ENCODE assay signal across 9 cellular contexts in genomic region chr17:63954402-63955063, GRCh38. TPM values are rescaled to one million over a fixed set of nuclear protein-coding genes. Genes with fewer than 3 reads are reported as not detected.
DNase-seq lines count a peak whose midpoint lies in the region.
"Had no signal": no experiment of that assay in that cellular context is flagged by ENCODE, and none has a peak within 500 bp of the region (broad histone marks: within the 10 kb centered on the region; RNA-seq: fewer than 3 reads in every experiment).

No MANE protein-coding gene starts in this region.

- H3K9me2 ChIP-seq in Karpas-422 (replicated peaks; ENCODE audit: insufficient read depth, low read length), result no peaks in the 10 kb centered on the region

- peak overlapping the region; percentile 73 for H3K4me2 ChIP-seq in Karpas-422 (ENCODE audit: low read depth, low read length, poor library complexity, severe bottlenecking)

- no peaks in the 10 kb centered on the region for H3K9me3 ChIP-seq in Karpas-422 (ENCODE audit: low read length)

- H4K20me1 ChIP-seq in Karpas-422 (ENCODE audit: insufficient read depth, low read depth, low read length), result no peaks in the 10 kb centered on the region

- intact Hi-C loops in posterior cingulate gyrus (cut with DNase I), result no loop called here

- H2AFZ ChIP-seq in Karpas-422 (ENCODE audit: low read length), result peak overlapping the region; percentile 85

- no peaks in the 10 kb centered on the region for H3K79me2 ChIP-seq in Karpas-422 (ENCODE audit: low read length)

- DNase-seq in stimulated activated naive CD4-positive, alpha-beta T cell (lab: John Stamatoyannopoulos, UW), result peak in 4 of 6 experiments; percentile 11 to 63 (median 20)
- no peak for DNase-seq in stimulated activated naive CD4-positive, alpha-beta T cell treated with Interleukin-2 at 50 U/mL for 16 hours (lab: John Stamatoyannopoulos, UW)
- DNase-seq in Karpas-422, result peak; percentile 86
- DNase-seq in activated naive CD4-positive, alpha-beta T cell treated with anti-CD3 and anti-CD28 coated beads, Interleukin-2, amount 10 ng/mL, durations not matched to agents 7 days and 5 days, result peak; percentile 53
- DNase-seq in inferior parietal cortex (ENCODE audit: extremely low spot score), result no peak
- DNase-seq in SK-N-DZ (ENCODE audit: low spot score), result no peak
- DNase-seq in posterior cingulate gyrus, result no peak
- DNase-seq in NCI-H446 (lab: John Stamatoyannopoulos, UW), result no peak
- DNase-seq: SW 1271 had no signal

- H3K4me3 Mint-ChIP-seq in activated naive CD4-positive, alpha-beta T cell treated with anti-CD3 and anti-CD28 coated beads, Interleukin-2, amount 10 ng/mL, durations not matched to agents 7 days and 5 days, result no peak overlapping the region

- peaks cover 41% of the 10 kb centered on the region for H3K27me3 Mint-ChIP-seq in activated naive CD4-positive, alpha-beta T cell treated with anti-CD3 and anti-CD28 coated beads, Interleukin-2, amount 10 ng/mL, durations not matched to agents 7 days and 5 days

- no peaks in the 10 kb centered on the region for H3K36me3 ChIP-seq in Karpas-422 (ENCODE audit: insufficient read depth, low read length)

- peak overlapping the region; percentile 56 for H3K27ac Mint-ChIP-seq in activated naive CD4-positive, alpha-beta T cell treated with anti-CD3 and anti-CD28 coated beads, Interleukin-2, amount 10 ng/mL, durations not matched to agents 7 days and 5 days

- H3K27ac ChIP-seq in Karpas-422 (ENCODE audit: low read length), result peak overlapping the region; percentile 81

- no peaks in the 10 kb centered on the region for H3K36me3 Mint-ChIP-seq in activated naive CD4-positive, alpha-beta T cell treated with anti-CD3 and anti-CD28 coated beads, Interleukin-2, amount 10 ng/mL, durations not matched to agents 7 days and 5 days

- peak overlapping the region; percentile 53 for H3K4me3 ChIP-seq in Karpas-422 (ENCODE audit: low read length)

- CTCF ChIA-PET in activated naive CD4-positive, alpha-beta T cell treated with anti-CD3 and anti-CD28 coated beads, Interleukin-2, amount 10 ng/mL, durations not matched to agents 7 days and 5 days (lab: Charles Lee), result interaction anchor here (1.9 kb wide), 1 partner anchor 36 kb away, joined by 7 read pairs; no protein-coding TSS in a partner anchor

- peak overlapping the region; percentile 65 for H3K9ac ChIP-seq in Karpas-422 (ENCODE audit: low read length)

- H3K4me1 ChIP-seq in Karpas-422 (ENCODE audit: low read length), result peaks cover 25% of the 10 kb centered on the region

- no peaks in the 10 kb centered on the region for H3K27me3 ChIP-seq in Karpas-422 (ENCODE audit: low read length)

- H3K4me1 Mint-ChIP-seq in activated naive CD4-positive, alpha-beta T cell treated with anti-CD3 and anti-CD28 coated beads, Interleukin-2, amount 10 ng/mL, durations not matched to agents 7 days and 5 days, result peaks cover 22% of the 10 kb centered on the region

- no peaks in the 10 kb centered on the region for H3K9me3 Mint-ChIP-seq in activated naive CD4-positive, alpha-beta T cell treated with anti-CD3 and anti-CD28 coated beads, Interleukin-2, amount 10 ng/mL, durations not matched to agents 7 days and 5 days

RNA-seq across cellular contexts. Expression of gene SCN4A, which starts 18.2 kb away (rescaled TPM):
- total RNA-seq in Karpas-422 (2014; rRNA removed; shearing (Covaris generic); ENCODE audit: low replicate concordance), result under 0.01 and 0.07 TPM in 2 replicates
- polyA plus RNA-seq in SK-N-DZ (2014; cell fraction: cytosol; rRNA removed), result 1.3 TPM in 1 of 2 replicates, not detected in the other
- not detected in 2 replicates for polyA plus RNA-seq in SK-N-DZ (2014; cell fraction: nucleus; rRNA removed)

RNA-seq across cellular contexts. Expression of gene CD79B, which starts 22.4 kb away (rescaled TPM):
- total RNA-seq in Karpas-422 (2014; rRNA removed; shearing (Covaris generic); ENCODE audit: low replicate concordance), result 545 and 1,164 TPM in 2 replicates
- polyA plus RNA-seq in SK-N-DZ (2014; cell fraction: cytosol; rRNA removed), result 0.16 and 0.25 TPM in 2 replicates
- polyA plus RNA-seq in SK-N-DZ (2014; cell fraction: nucleus; rRNA removed), result 0.18 TPM in 1 of 2 replicates, not detected in the other

RNA-seq across cellular contexts. Expression of gene GH1, which starts 35.9 kb away (rescaled TPM):
- not detected in 2 replicates for total RNA-seq in Karpas-422 (2014; rRNA removed; shearing (Covaris generic); ENCODE audit: low replicate concordance)
- not detected in 2 replicates for polyA plus RNA-seq in SK-N-DZ (2014; cell fraction: cytosol; rRNA removed)
- polyA plus RNA-seq in SK-N-DZ (2014; cell fraction: nucleus; rRNA removed), result not detected in 2 replicates

RNA-seq across cellular contexts. Expression of gene CSHL1, which starts 43.5 kb away (rescaled TPM):
- not detected in 2 replicates for total RNA-seq in Karpas-422 (2014; rRNA removed; shearing (Covaris generic); ENCODE audit: low replicate concordance)
- polyA plus RNA-seq in SK-N-DZ (2014; cell fraction: cytosol; rRNA removed), result not detected in 2 replicates
- polyA plus RNA-seq in SK-N-DZ (2014; cell fraction: nucleus; rRNA removed), result not detected in 2 replicates

RNA-seq across cellular contexts. Expression of gene PRR29, which starts 43.6 kb away (rescaled TPM):
- total RNA-seq in Karpas-422 (2014; rRNA removed; shearing (Covaris generic); ENCODE audit: low replicate concordance), result not detected in 2 replicates
- polyA plus RNA-seq in SK-N-DZ (2014; cell fraction: cytosol; rRNA removed), result 0.28 TPM in 1 of 2 replicates, not detected in the other
- polyA plus RNA-seq in SK-N-DZ (2014; cell fraction: nucleus; rRNA removed), result 0.31 TPM in 1 of 2 replicates, not detected in the other

Comparison
In these comparisons a context has a peak if more than half of its experiments do, and no peak if none do; other contexts are left out.
1. DNase-seq: peak in stimulated activated naive CD4-positive, alpha-beta T cell (4 of 6), Karpas-422 (single experiment) and activated naive CD4-positive, alpha-beta T cell treated with anti-CD3 and anti-CD28 coated beads, Interleukin-2, amount 10 ng/mL, durations not matched to agents 7 days and 5 days (single experiment); none in stimulated activated naive CD4-positive, alpha-beta T cell treated with Interleukin-2 at 50 U/mL for 16 hours (single experiment), inferior parietal cortex (single experiment), SK-N-DZ (single experiment), posterior cingulate gyrus (0 of 10) and NCI-H446 (0 of 2).